ENCODE assay signal across 13 cellular contexts in the genomic region with DNA sequence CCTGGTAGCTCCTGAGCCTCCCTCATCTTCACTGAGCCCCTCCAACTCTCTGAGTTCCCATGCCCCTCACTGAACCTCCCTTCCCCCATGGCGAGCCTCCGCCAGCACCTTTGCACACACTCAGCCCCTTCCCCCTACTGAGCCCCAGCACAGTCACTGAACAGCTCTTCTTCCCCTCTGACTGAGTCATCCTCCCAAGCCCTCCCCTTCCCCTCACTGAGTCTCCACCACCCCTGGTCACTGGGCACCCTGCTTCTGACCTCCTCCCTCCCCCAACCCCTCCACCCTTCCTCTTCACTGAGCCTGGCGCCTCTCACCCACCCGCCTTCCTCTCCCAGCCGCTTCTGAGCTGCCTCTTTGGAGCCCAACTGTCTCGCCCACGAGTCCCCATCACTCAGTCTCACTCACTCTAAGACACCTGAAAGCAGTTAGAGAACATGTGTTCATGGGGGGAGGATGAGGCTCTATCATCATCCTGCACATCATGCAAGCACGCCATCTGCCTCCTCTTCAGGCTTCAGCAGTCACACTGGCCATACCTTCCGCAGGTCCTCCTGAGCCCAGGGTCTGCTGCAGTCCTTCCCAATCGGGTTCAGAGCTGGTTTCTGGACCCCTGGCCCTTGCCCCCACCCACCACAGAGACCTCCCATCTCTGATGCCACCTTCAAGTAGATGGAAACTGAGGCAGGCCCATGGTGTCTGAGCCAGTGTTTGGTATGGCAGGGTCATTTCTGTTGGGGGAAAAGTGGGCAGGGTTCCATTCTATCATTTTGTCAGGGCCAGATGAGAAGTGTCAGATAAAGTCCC. TPM values are rescaled to one million over a fixed set of nuclear protein-coding genes. Genes with fewer than 3 reads are reported as not detected.
DNase-seq lines count a peak whose midpoint lies in the region; ATAC-seq and TF ChIP-seq lines count a peak whose summit lies in the region.
"Had no signal": no experiment of that assay in that cellular context is flagged by ENCODE, and none has a peak within 500 bp of the region (broad histone marks: within the 10 kb centered on the region; RNA-seq: fewer than 3 reads in every experiment).

No MANE protein-coding gene starts in this region.

- H3K36me3 ChIP-seq in fibroblast of lung (ENCODE audit: control insufficient read depth, insufficient read depth, low read length) (no peaks in the 10 kb centered on the region), mucosa of descending colon (ENCODE audit: low read depth) (no peaks in the 10 kb centered on the region), SJCRH30 (no peaks in the 10 kb centered on the region)

- peaks cover 20% of the 10 kb centered on the region for H3K4me1 Mint-ChIP-seq in stimulated activated naive CD8-positive, alpha-beta T cell treated with anti-CD3 and anti-CD28 coated beads, Interleukin-15, amount 100 ng/mL, for 72 hours

- H3K9me3 ChIP-seq in fibroblast of lung (ENCODE audit: control insufficient read depth, insufficient read depth, low read depth, low read length) (no peaks in the 10 kb centered on the region), mucosa of descending colon (no peaks in the 10 kb centered on the region), SJCRH30 (replicated peaks) (no peaks in the 10 kb centered on the region)

- H3K9me3 Mint-ChIP-seq in stimulated activated naive CD8-positive, alpha-beta T cell treated with anti-CD3 and anti-CD28 coated beads, Interleukin-15, amount 100 ng/mL, for 72 hours = no peaks in the 10 kb centered on the region
- H3K9me3 Mint-ChIP-seq: natural killer cell had no signal

- H3K9ac ChIP-seq in fibroblast of lung (ENCODE audit: insufficient read depth, low read length) = no peak overlapping the region

- peak overlapping the region in 1 of 2 donors; percentile 25 for H3K4me3 Mint-ChIP-seq in stimulated activated naive CD8-positive, alpha-beta T cell treated with anti-CD3 and anti-CD28 coated beads, Interleukin-15, amount 100 ng/mL, for 72 hours
- H3K4me3 Mint-ChIP-seq: natural killer cell had no signal

- peak in 1 of 2 donors; percentile 17 for TF ChIP-seq CTCF in fibroblast of lung (conservative IDR thresholded peaks at IDR 0.05 in 1 of 2, IDR thresholded peaks at IDR 0.05 in 1 of 2; ENCODE audit: low read depth in 1 of 2, low read length in 2 of 2)
- TF ChIP-seq CTCF in mucosa of descending colon (IDR thresholded peaks at IDR 0.05) = no peak

- H4K20me1 ChIP-seq in fibroblast of lung (ENCODE audit: control insufficient read depth, extremely low read depth, insufficient read depth, low read length) = no peaks in the 10 kb centered on the region

- H3K27ac ChIP-seq in fibroblast of lung (ENCODE audit: insufficient read depth, low read length) = peak overlapping the region; percentile 47
- H3K27ac ChIP-seq in SJCRH30 = no peak overlapping the region

- H3K4me2 ChIP-seq in fibroblast of lung (ENCODE audit: extremely low read depth, insufficient read depth, low read length) = peak overlapping the region; percentile 48

- peak; percentile 13 for DNase-seq in stimulated activated naive CD8-positive, alpha-beta T cell treated with anti-CD3 and anti-CD28 coated beads, Interleukin-15, Interleukin-2, amounts not matched to agents 100 U/mL and 50 U/mL, for 24 hours
- DNase-seq in stimulated activated naive CD8-positive, alpha-beta T cell treated with anti-CD3 and anti-CD28 coated beads, Interleukin-15, amount 100 ng/mL, for 72 hours = no peak
- DNase-seq in NCI-H82 treated with DMSO at 0.1 percent for 48 hours (lab: John Stamatoyannopoulos, UW; ENCODE audit: unreplicated experiment) = peak; percentile 75
- peak; percentile 52 to 83 for DNase-seq in fibroblast of lung (ENCODE audit: low read depth in 2 of 2)
- no peak for DNase-seq in mucosa of descending colon
- DNase-seq in NCI-H1092 treated with DMSO at 0.1 percent for 48 hours (lab: John Stamatoyannopoulos, UW) = no peak
- no peak for DNase-seq in SJCRH30
- DNase-seq: activated CD8-positive, alpha-beta memory T cell treated with anti-CD3 and anti-CD28 coated beads, Interleukin-2, amount 50 U/mL, for 48 hours; GOT3; natural killer cell; NCI-H1048 had no signal

- no peak overlapping the region for H3K27ac Mint-ChIP-seq in stimulated activated naive CD8-positive, alpha-beta T cell treated with anti-CD3 and anti-CD28 coated beads, Interleukin-15, amount 100 ng/mL, for 72 hours

- no peak overlapping the region for H2AFZ ChIP-seq in fibroblast of lung (ENCODE audit: low read length)

- H3K27me3 ChIP-seq in fibroblast of lung (ENCODE audit: control insufficient read depth, insufficient read depth, low read length) = no peaks in the 10 kb centered on the region
- peaks cover 25% of the 10 kb centered on the region for H3K27me3 ChIP-seq in SJCRH30

- peaks cover 16% of the 10 kb centered on the region for H3K79me2 ChIP-seq in fibroblast of lung (ENCODE audit: control insufficient read depth, insufficient read depth, low read length)

- intact Hi-C loops in mucosa of descending colon (cut with DNase I, micrococcal nuclease) = loop anchor here (10.0 kb wide), 2 partner anchors 53 to 103 kb away; no protein-coding TSS in a partner anchor

- peak; percentile 7 for ATAC-seq in stimulated activated naive CD8-positive, alpha-beta T cell treated with anti-CD3 and anti-CD28 coated beads, Interleukin-15, Interleukin-2, amounts not matched to agents 100 U/mL and 50 U/mL, for 24 hours
- ATAC-seq in stimulated activated naive CD8-positive, alpha-beta T cell treated with anti-CD3 and anti-CD28 coated beads, Interleukin-15, amount 100 ng/mL, for 72 hours = no peak
- no peak for ATAC-seq in mucosa of descending colon
- no peak for ATAC-seq in GM21390 (IDR thresholded peaks at IDR 0.05; ENCODE audit: unreplicated experiment)

- peaks cover 72% of the 10 kb centered on the region for H3K27me3 Mint-ChIP-seq in stimulated activated naive CD8-positive, alpha-beta T cell treated with anti-CD3 and anti-CD28 coated beads, Interleukin-15, amount 100 ng/mL, for 72 hours

- H3K4me1 ChIP-seq in fibroblast of lung (ENCODE audit: control insufficient read depth, extremely low read depth, insufficient read depth, low read length) (peaks cover 20% of the 10 kb centered on the region), mucosa of descending colon (ENCODE audit: low read depth) (peaks cover 11% of the 10 kb centered on the region), SJCRH30 (0 out of 2 replicates have a peak, but pooled peaks cover 2% of the 10 kb centered on the region)

- H3K4me3 ChIP-seq in fibroblast of lung (replicated peaks in 1 of 4; ENCODE audit: control extremely low read depth in 1 of 4, insufficient read depth in 1 of 4, low read depth in 3 of 4, low read length in 4 of 4) = no peak overlapping the region
- H3K4me3 ChIP-seq in mucosa of descending colon = no peak overlapping the region
- no peak overlapping the region for H3K4me3 ChIP-seq in SJCRH30

RNA-seq across cellular contexts. Expression of gene TRNP1, which starts 2.0 kb away (rescaled TPM):
- total RNA-seq in fibroblast of lung (10.8 and 16.2 TPM in 2 replicates), mucosa of descending colon (10 to 100 TPM in 1 of 3 donors, 1 to 10 TPM in 2; 1.0 to 16.8 (median 3.0) TPM)
- polyA plus RNA-seq in fibroblast of lung = 32.6 and 66.9 TPM in 2 replicates
- 27.5 and 54.1 TPM in 2 replicates for polyA plus RNA-seq in fibroblast of lung (2012)
- 9.0 and 25.6 TPM in 2 replicates for polyA minus RNA-seq in fibroblast of lung (ENCODE audit: low replicate concordance)
- 0.42 and 0.81 TPM in 2 replicates for total RNA-seq in SJCRH30 (2014; rRNA removed; shearing (Covaris generic))

RNA-seq across cellular contexts. Expression of gene TENT5B, which starts 21.1 kb away (rescaled TPM):
- total RNA-seq in fibroblast of lung = 0.50 and 1.0 TPM in 2 replicates
- polyA plus RNA-seq in fibroblast of lung = 1.9 and 9.3 TPM in 2 replicates
- polyA plus RNA-seq in fibroblast of lung (2012) = 2.0 and 10.8 TPM in 2 replicates
- polyA minus RNA-seq in fibroblast of lung (ENCODE audit: low replicate concordance) = 3.7 and 13.7 TPM in 2 replicates
- 10 to 100 TPM in 1 of 3 donors, 1 to 10 TPM in 1, under 1 TPM in 1; 0.43 to 29.7 (median 5.7) TPM for total RNA-seq in mucosa of descending colon
- total RNA-seq in SJCRH30 (2014; rRNA removed; shearing (Covaris generic)) = 0.04 and 0.10 TPM in 2 replicates

RNA-seq across cellular contexts. Expression of gene KDF1, which starts 31.2 kb away (rescaled TPM):
- total RNA-seq in fibroblast of lung = not detected in 2 replicates
- polyA plus RNA-seq in fibroblast of lung = 0.05 TPM in 1 of 2 replicates, not detected in the other
- polyA plus RNA-seq in fibroblast of lung (2012) = not detected in 2 replicates
- not detected in 2 replicates for polyA minus RNA-seq in fibroblast of lung (ENCODE audit: low replicate concordance)
- 10 to 100 TPM; 10.1 to 27.0 (median 20.4) TPM for total RNA-seq in mucosa of descending colon
- total RNA-seq in SJCRH30 (2014; rRNA removed; shearing (Covaris generic)) = not detected in 2 replicates
- total RNA-seq: G401 had no signal

Comparison
In these comparisons a context has a peak if more than half of its experiments do, and no peak if none do; other contexts are left out.
1. DNase-seq: peak in stimulated activated naive CD8-positive, alpha-beta T cell treated with anti-CD3 and anti-CD28 coated beads, Interleukin-15, Interleukin-2, amounts not matched to agents 100 U/mL and 50 U/mL, for 24 hours (single experiment), NCI-H82 treated with DMSO at 0.1 percent for 48 hours (single experiment) and fibroblast of lung (2 of 2); none in stimulated activated naive CD8-positive, alpha-beta T cell treated with anti-CD3 and anti-CD28 coated beads, Interleukin-15, amount 100 ng/mL, for 72 hours (0 of 2), mucosa of descending colon (0 of 3), NCI-H1092 treated with DMSO at 0.1 percent for 48 hours (single experiment) and SJCRH30 (0 of 2).
2. RNA of gene KDF1, which starts 31.2 kb away (total RNA-seq): 10.1 to 27.0 TPM in mucosa of descending colon; not detected in fibroblast of lung and not detected in SJCRH30; every median in the first group is over 10 times any median in the second.